In the genomic region with DNA sequence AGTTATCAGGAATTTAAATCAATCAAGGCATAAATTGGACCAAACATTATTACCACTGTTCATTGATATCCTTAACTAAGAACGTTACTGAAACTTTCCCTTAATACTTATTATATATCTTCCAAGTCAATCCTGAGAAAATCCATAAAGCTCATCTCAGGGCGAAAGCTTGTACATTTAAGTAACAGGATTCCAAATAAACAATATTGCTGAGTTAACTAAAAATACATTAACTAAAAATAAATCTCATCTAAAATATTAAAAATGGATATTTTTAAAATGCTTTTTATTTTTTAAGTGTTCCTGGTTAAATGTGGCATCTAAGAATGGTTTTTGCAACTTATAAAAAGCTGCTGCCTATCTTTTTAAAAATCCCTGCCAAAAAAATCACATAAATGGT, we compare ENCODE assay signal across 32 cellular contexts.
"Had no signal": no experiment of that assay in that cellular context is flagged by ENCODE, and none has a peak within 500 bp of the region (broad histone marks: within the 10 kb centered on the region; RNA-seq: fewer than 3 reads in every experiment).

No MANE protein-coding gene starts in this region.

- H3K4me3 ChIP-seq: adrenal gland, body of pancreas, colonic mucosa, dorsolateral prefrontal cortex, gastrocnemius medialis, heart left ventricle had no signal

- H3K36me3 ChIP-seq: adrenal gland, colonic mucosa, gastrocnemius medialis, WERI-Rb-1 had no signal

- ATAC-seq: activated CD4-positive, CD25-positive, alpha-beta regulatory T cell treated with anti-CD3 and anti-CD28 coated beads, Interleukin-2, amount 50 U/mL, for 24 hours; activated CD8-positive, alpha-beta T cell treated with anti-CD3 and anti-CD28 coated beads for 36 hours; activated naive CD8-positive, alpha-beta T cell treated with anti-CD3 and anti-CD28 coated beads, Interleukin-2, amount 50 U/mL, for 24 hours; body of pancreas; esophagus mucosa; gastrocnemius medialis; heart left ventricle; T-helper 17 cell had no signal

- H3K27ac ChIP-seq: adrenal gland, body of pancreas, colonic mucosa, dorsolateral prefrontal cortex, gastrocnemius medialis, heart left ventricle, WERI-Rb-1 had no signal

- H3K4me1 ChIP-seq: adrenal gland, colonic mucosa, gastrocnemius medialis, heart left ventricle had no signal

- H3K27me3 ChIP-seq: adrenal gland, body of pancreas, colonic mucosa, dorsolateral prefrontal cortex, gastrocnemius medialis, heart left ventricle had no signal

- DNase-seq: activated B cell treated with CpG ODN at 0.5 μM for 24 hours; activated CD4-positive, alpha-beta T cell treated with anti-CD3 and anti-CD28 coated beads for 48 hours; activated CD4-positive, alpha-beta T cell treated with anti-CD3 and anti-CD28 coated beads, Interleukin-2, amount 50 U/mL, for 1 hour; activated CD4-positive, alpha-beta T cell treated with anti-CD3 and anti-CD28 coated beads, Interleukin-2, amount 50 U/mL, for 48 hours; activated CD8-positive, alpha-beta memory T cell treated with anti-CD3 and anti-CD28 coated beads for 24 hours; activated CD8-positive, alpha-beta T cell treated with anti-CD3 and anti-CD28 coated beads for 36 hours; activated effector memory CD4-positive, alpha-beta T cell treated with anti-CD3 and anti-CD28 coated beads, Interleukin-2, amount 50 U/mL, for 16 hours; activated naive CD4-positive, alpha-beta T cell treated with anti-CD3 and anti-CD28 coated beads for 36 hours; activated naive CD8-positive, alpha-beta T cell treated with anti-CD3 and anti-CD28 coated beads for 36 hours; activated naive CD8-positive, alpha-beta T cell treated with anti-CD3 and anti-CD28 coated beads, Interleukin-2, amount 50 U/mL, for 24 hours; activated T-cell treated with anti-CD3 and anti-CD28 coated beads, Interleukin-2, amount 50 U/mL, for 1 hour; activated T-cell treated with anti-CD3 and anti-CD28 coated beads, Interleukin-2, amount 50 U/mL, for 48 hours; adrenal gland; amygdala; aorta; body of pancreas; caudate nucleus; cerebellar nuclear complex; colonic mucosa; dorsolateral prefrontal cortex; effector memory CD4-positive, alpha-beta T cell; endodermal cell; foreskin fibroblast; gastrocnemius medialis; glutamatergic neuron; heart left ventricle; T-helper 1 cell; T-helper 17 cell; T1000; WERI-Rb-1 had no signal

- H3K9me3 ChIP-seq: adrenal gland, body of pancreas, colonic mucosa, gastrocnemius medialis, heart left ventricle had no signal
